Comparison of ENCODE assay signal across 8 cellular contexts in genomic region chr5:155728857-155729683, GRCh38.
DNase-seq lines count a peak whose midpoint lies in the region; ATAC-seq and TF ChIP-seq lines count a peak whose summit lies in the region.

No MANE protein-coding gene starts in this region.

- no peak for TF ChIP-seq POLR2A in testis (IDR thresholded peaks at IDR 0.05)

- DNase-seq in NCI-H446 (lab: John Stamatoyannopoulos, UW) (peak; percentile 30 to 42), NCI-H446 treated with DMSO at 0.1 percent for 48 hours (lab: John Stamatoyannopoulos, UW) (no peak), left kidney (ENCODE audit: low read depth, low spot score) (peak; percentile 47), testis (peak; percentile 23)

- H3K9me3 ChIP-seq in testis, result no peaks in the 10 kb centered on the region

- WGBS in testis, 2 donors, result 1% methylated on average over 27 to 53 of the region's 54 CpGs

- H3K4me3 ChIP-seq in testis, result peak overlapping the region; percentile 49 to 60

- intact Hi-C loops in testis (cut with DNase I; ENCODE audit: low total_unique reads), result no loop called here

- H3K27ac ChIP-seq in testis, result no peak overlapping the region

- H3K4me1 ChIP-seq in testis, result peaks cover 15% of the 10 kb centered on the region

- H3K9me3 Mint-ChIP-seq in brain, result peaks cover 0 to 4% (median 0%) of the 10 kb centered on the region in 5 experiments

- no peaks in the 10 kb centered on the region for H3K27me3 ChIP-seq in testis

- peak overlapping the region in 2 of 5 experiments; percentile 16 to 42 for H3K27ac Mint-ChIP-seq in brain

- no peak for ATAC-seq in GM21360 (IDR thresholded peaks at IDR 0.05; ENCODE audit: unreplicated experiment)
- no peak for ATAC-seq in HG02759 (IDR thresholded peaks at IDR 0.05; ENCODE audit: unreplicated experiment)
- no peak for ATAC-seq in HG03045 (IDR thresholded peaks at IDR 0.05; ENCODE audit: unreplicated experiment)

- H3K4me1 Mint-ChIP-seq in brain, result peaks cover 23% of the 10 kb centered on the region

- H3K36me3 ChIP-seq in testis (ENCODE audit: low read depth, missing control alignments), result no peaks in the 10 kb centered on the region

- peak overlapping the region; percentile 81 to 88 (median 83) for H3K4me3 Mint-ChIP-seq in brain

- TF ChIP-seq CTCF in brain (conservative IDR thresholded peaks at IDR 0.05) (no peak), testis (IDR thresholded peaks at IDR 0.05) (no peak)

- H3K36me3 Mint-ChIP-seq in brain, result no peaks in the 10 kb centered on the region

- peaks cover 84% of the 10 kb centered on the region for H3K27me3 Mint-ChIP-seq in brain
